Comparison of ENCODE assay signal across 9 cellular contexts in the genomic region with DNA sequence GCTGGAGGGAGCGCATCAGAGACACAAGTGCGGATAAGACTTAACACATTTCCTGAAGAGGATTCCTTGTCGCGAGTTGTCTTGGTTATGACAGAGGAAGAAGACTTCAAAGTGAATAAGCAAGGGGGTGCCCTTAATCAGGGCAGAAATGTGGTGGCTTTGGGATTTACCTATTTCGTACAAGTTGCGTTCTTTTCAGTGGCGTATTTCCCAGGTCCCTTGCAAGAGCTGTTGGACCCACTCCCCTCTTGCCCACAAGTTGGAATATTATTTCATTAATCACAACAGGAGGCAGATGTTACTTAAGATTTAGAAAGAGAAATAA.
A peak's percentile ranks its signal among the peaks of the same experiment; 100 is the strongest.
DNase-seq lines count a peak whose midpoint lies in the region; ATAC-seq and TF ChIP-seq lines count a peak whose summit lies in the region.
"Had no signal": no experiment of that assay in that cellular context is flagged by ENCODE, and none has a peak within 500 bp of the region (broad histone marks: within the 10 kb centered on the region; RNA-seq: fewer than 3 reads in every experiment).

No MANE protein-coding gene starts in this region.

- DNase-seq in activated naive CD8-positive, alpha-beta T cell treated with anti-CD3 and anti-CD28 coated beads, Interleukin-2, amount 10 ng/mL, durations not matched to agents 7 days and 5 days = no peak
- no peak for DNase-seq in activated naive CD8-positive, alpha-beta T cell treated with anti-CD3 and anti-CD28 coated beads for 36 hours
- DNase-seq in breast epithelium (ENCODE audit: low spot score in 2 of 2) (no peak), memory B cell (ENCODE audit: low spot score in 2 of 2) (no peak), type B pancreatic cell (ENCODE audit: extremely low spot score, unreplicated experiment) (no peak), CD1c-positive myeloid dendritic cell (ENCODE audit: extremely low spot score) (no peak), NCI-H1105 (lab: John Stamatoyannopoulos, UW) (no peak)
- no peak for DNase-seq in stimulated activated CD4-positive, alpha-beta T cell treated with anti-CD3 and anti-CD28 coated beads, Interleukin-2, amount 100 ng/mL, for 48 hours

- POLR2A ChIA-PET in activated naive CD8-positive, alpha-beta T cell treated with anti-CD3 and anti-CD28 coated beads, Interleukin-2, amount 10 ng/mL, durations not matched to agents 7 days and 5 days (lab: Charles Lee) = no interaction called here

- H3K4me1 ChIP-seq in breast epithelium = no peaks in the 10 kb centered on the region

- peak overlapping the region; percentile 95 to 96 for H3K27ac ChIP-seq in breast epithelium

- H3K9me3 Mint-ChIP-seq in activated naive CD8-positive, alpha-beta T cell treated with anti-CD3 and anti-CD28 coated beads, Interleukin-2, amount 10 ng/mL, durations not matched to agents 7 days and 5 days = no peaks in the 10 kb centered on the region
- H3K9me3 Mint-ChIP-seq in activated naive CD8-positive, alpha-beta T cell treated with anti-CD3 and anti-CD28 coated beads for 36 hours = no peaks in the 10 kb centered on the region
- H3K9me3 Mint-ChIP-seq in memory B cell (no peaks in the 10 kb centered on the region), type B pancreatic cell (no peaks in the 10 kb centered on the region)

- H3K4me3 ChIP-seq in breast epithelium = peak overlapping the region; percentile 60 to 80 (median 71)

- peaks cover 18% of the 10 kb centered on the region for H3K27me3 Mint-ChIP-seq in activated naive CD8-positive, alpha-beta T cell treated with anti-CD3 and anti-CD28 coated beads, Interleukin-2, amount 10 ng/mL, durations not matched to agents 7 days and 5 days
- H3K27me3 Mint-ChIP-seq in activated naive CD8-positive, alpha-beta T cell treated with anti-CD3 and anti-CD28 coated beads for 36 hours = peaks cover 30% of the 10 kb centered on the region
- peaks cover 8% of the 10 kb centered on the region for H3K27me3 Mint-ChIP-seq in memory B cell
- H3K27me3 Mint-ChIP-seq in type B pancreatic cell = no peaks in the 10 kb centered on the region

- no peaks in the 10 kb centered on the region for H3K36me3 Mint-ChIP-seq in activated naive CD8-positive, alpha-beta T cell treated with anti-CD3 and anti-CD28 coated beads, Interleukin-2, amount 10 ng/mL, durations not matched to agents 7 days and 5 days
- H3K36me3 Mint-ChIP-seq in activated naive CD8-positive, alpha-beta T cell treated with anti-CD3 and anti-CD28 coated beads for 36 hours = no peaks in the 10 kb centered on the region
- no peaks in the 10 kb centered on the region for H3K36me3 Mint-ChIP-seq in memory B cell
- H3K36me3 Mint-ChIP-seq in type B pancreatic cell = no peaks in the 10 kb centered on the region

- H3K9me3 ChIP-seq in breast epithelium = no peaks in the 10 kb centered on the region

- intact Hi-C loops in breast epithelium (cut with DNase I; ENCODE audit: low total_unique reads) = no loop called here

- ATAC-seq in activated naive CD8-positive, alpha-beta T cell treated with anti-CD3 and anti-CD28 coated beads, Interleukin-2, amount 10 ng/mL, durations not matched to agents 7 days and 5 days (ENCODE audit: low read depth) = no peak
- peak; percentile 14 for ATAC-seq in memory B cell (ENCODE audit: low read depth)
- ATAC-seq: activated CD4-positive, CD25-positive, alpha-beta regulatory T cell treated with anti-CD3 and anti-CD28 coated beads, Interleukin-2, amount 50 U/mL, for 24 hours had no signal

- no peaks in the 10 kb centered on the region for H3K27me3 ChIP-seq in breast epithelium

- H3K4me3 Mint-ChIP-seq in activated naive CD8-positive, alpha-beta T cell treated with anti-CD3 and anti-CD28 coated beads, Interleukin-2, amount 10 ng/mL, durations not matched to agents 7 days and 5 days = peak overlapping the region; percentile 62
- no peak overlapping the region for H3K4me3 Mint-ChIP-seq in activated naive CD8-positive, alpha-beta T cell treated with anti-CD3 and anti-CD28 coated beads for 36 hours
- H3K4me3 Mint-ChIP-seq in memory B cell = peak overlapping the region; percentile 64
- peak overlapping the region; percentile 87 for H3K4me3 Mint-ChIP-seq in type B pancreatic cell

- H3K4me1 Mint-ChIP-seq in activated naive CD8-positive, alpha-beta T cell treated with anti-CD3 and anti-CD28 coated beads, Interleukin-2, amount 10 ng/mL, durations not matched to agents 7 days and 5 days = no peaks in the 10 kb centered on the region
- peaks cover 3% of the 10 kb centered on the region for H3K4me1 Mint-ChIP-seq in activated naive CD8-positive, alpha-beta T cell treated with anti-CD3 and anti-CD28 coated beads for 36 hours
- peaks cover 3% of the 10 kb centered on the region for H3K4me1 Mint-ChIP-seq in memory B cell
- peaks cover 26% of the 10 kb centered on the region for H3K4me1 Mint-ChIP-seq in type B pancreatic cell (ENCODE audit: unreplicated experiment)

- TF ChIP-seq POLR2A in breast epithelium (IDR thresholded peaks at IDR 0.05) = no peak

- H3K36me3 ChIP-seq in breast epithelium = no peaks in the 10 kb centered on the region

- H3K27ac Mint-ChIP-seq in activated naive CD8-positive, alpha-beta T cell treated with anti-CD3 and anti-CD28 coated beads, Interleukin-2, amount 10 ng/mL, durations not matched to agents 7 days and 5 days = no peak overlapping the region
- H3K27ac Mint-ChIP-seq in activated naive CD8-positive, alpha-beta T cell treated with anti-CD3 and anti-CD28 coated beads for 36 hours = no peak overlapping the region
- no peak overlapping the region for H3K27ac Mint-ChIP-seq in memory B cell
- H3K27ac Mint-ChIP-seq in type B pancreatic cell = peak overlapping the region; percentile 95

- TF ChIP-seq CTCF in breast epithelium (IDR thresholded peaks at IDR 0.05) (no peak), type B pancreatic cell (conservative IDR thresholded peaks at IDR 0.05) (no peak)
